ENCODE assay signal across 14 cellular contexts in genomic region chr17:43385046-43385831, GRCh38.
"Had no signal": no experiment of that assay in that cellular context is flagged by ENCODE, and none has a peak within 500 bp of the region (broad histone marks: within the 10 kb centered on the region; RNA-seq: fewer than 3 reads in every experiment).

No MANE protein-coding gene starts in this region.

- H3K27ac Mint-ChIP-seq: activated CD4-positive, alpha-beta memory T cell treated with anti-CD3 and anti-CD28 coated beads, Interleukin-2, amount 10 ng/mL, durations not matched to agents 7 days and 5 days; activated CD4-positive, alpha-beta T cell treated with anti-CD3 and anti-CD28 coated beads for 36 hours; activated naive CD8-positive, alpha-beta T cell treated with anti-CD3 and anti-CD28 coated beads, Interleukin-2, amount 50 U/mL, for 24 hours; stimulated activated naive CD8-positive, alpha-beta T cell treated with anti-CD3 and anti-CD28 coated beads, Interleukin-15, Interleukin-2, amounts not matched to agents 100 ng/mL and 50 ng/mL, for 24 hours had no signal

- H3K4me3 ChIP-seq: ascending aorta, colonic mucosa, gastroesophageal sphincter, mucosa of descending colon, sigmoid colon, thoracic aorta, vagina had no signal

- H3K4me1 ChIP-seq: colonic mucosa had no signal

- H3K27ac ChIP-seq: ascending aorta, colonic mucosa, gastroesophageal sphincter, sigmoid colon, thoracic aorta, vagina, VCaP had no signal

- ATAC-seq: activated CD4-positive, alpha-beta T cell treated with anti-CD3 and anti-CD28 coated beads for 36 hours; activated naive CD8-positive, alpha-beta T cell treated with anti-CD3 and anti-CD28 coated beads, Interleukin-2, amount 50 U/mL, for 24 hours; gastroesophageal sphincter; naive thymus-derived CD8-positive, alpha-beta T cell had no signal

- DNase-seq: activated CD4-positive, alpha-beta memory T cell treated with anti-CD3 and anti-CD28 coated beads, Interleukin-2, amount 10 ng/mL, durations not matched to agents 7 days and 5 days; activated CD4-positive, alpha-beta T cell treated with anti-CD3 and anti-CD28 coated beads for 36 hours; activated naive CD8-positive, alpha-beta T cell treated with anti-CD3 and anti-CD28 coated beads, Interleukin-2, amount 50 U/mL, for 24 hours; naive thymus-derived CD8-positive, alpha-beta T cell; sigmoid colon; T1000 had no signal

- H3K27me3 Mint-ChIP-seq: activated CD4-positive, alpha-beta memory T cell treated with anti-CD3 and anti-CD28 coated beads, Interleukin-2, amount 10 ng/mL, durations not matched to agents 7 days and 5 days; activated CD4-positive, alpha-beta T cell treated with anti-CD3 and anti-CD28 coated beads for 36 hours; activated naive CD8-positive, alpha-beta T cell treated with anti-CD3 and anti-CD28 coated beads, Interleukin-2, amount 50 U/mL, for 24 hours; naive thymus-derived CD8-positive, alpha-beta T cell; stimulated activated naive CD8-positive, alpha-beta T cell treated with anti-CD3 and anti-CD28 coated beads, Interleukin-15, Interleukin-2, amounts not matched to agents 100 ng/mL and 50 ng/mL, for 24 hours had no signal

- H3K4me3 Mint-ChIP-seq: activated CD4-positive, alpha-beta memory T cell treated with anti-CD3 and anti-CD28 coated beads, Interleukin-2, amount 10 ng/mL, durations not matched to agents 7 days and 5 days; activated CD4-positive, alpha-beta T cell treated with anti-CD3 and anti-CD28 coated beads for 36 hours; activated naive CD8-positive, alpha-beta T cell treated with anti-CD3 and anti-CD28 coated beads, Interleukin-2, amount 50 U/mL, for 24 hours; stimulated activated naive CD8-positive, alpha-beta T cell treated with anti-CD3 and anti-CD28 coated beads, Interleukin-15, Interleukin-2, amounts not matched to agents 100 ng/mL and 50 ng/mL, for 24 hours had no signal

- H3K36me3 ChIP-seq: colonic mucosa, gastroesophageal sphincter, sigmoid colon, thoracic aorta, vagina had no signal

- H3K9me3 ChIP-seq: thoracic aorta, vagina had no signal

- H3K27me3 ChIP-seq: ascending aorta, colonic mucosa, gastroesophageal sphincter, sigmoid colon, vagina had no signal

- H3K9me3 Mint-ChIP-seq: stimulated activated naive CD8-positive, alpha-beta T cell treated with anti-CD3 and anti-CD28 coated beads, Interleukin-15, Interleukin-2, amounts not matched to agents 100 ng/mL and 50 ng/mL, for 24 hours had no signal
